Comparison of ENCODE assay signal across 12 cellular contexts in genomic region chr14:54712371-54712998, GRCh38.
DNase-seq lines count a peak whose midpoint lies in the region; ATAC-seq and TF ChIP-seq lines count a peak whose summit lies in the region.
"Had no signal": no experiment of that assay in that cellular context is flagged by ENCODE, and none has a peak within 500 bp of the region (broad histone marks: within the 10 kb centered on the region; RNA-seq: fewer than 3 reads in every experiment).

No MANE protein-coding gene starts in this region.

- DNase-seq in KG1 (lab: John Stamatoyannopoulos, UW) (peak; percentile 41), caudate nucleus (lab: John Stamatoyannopoulos, UW) (no peak), medulla oblongata (ENCODE audit: extremely low spot score) (peak; percentile 55), thyroid gland (no peak), cortex of kidney (lab: John Stamatoyannopoulos, UW) (no peak), NCI-H2227 treated with DMSO at 0.1 percent for 48 hours (lab: John Stamatoyannopoulos, UW) (no peak)
- DNase-seq: activated T-cell treated with anti-CD3 and anti-CD28 coated beads, Interleukin-2, amount 50 U/mL, for 24 hours; NCI-H2081; SK-N-SH had no signal

- ATAC-seq in GM19455 (IDR thresholded peaks at IDR 0.05; ENCODE audit: unreplicated experiment) (no peak), HG03175 (IDR thresholded peaks at IDR 0.05; ENCODE audit: unreplicated experiment) (no peak)
- ATAC-seq: natural killer cell treated with Interleukin-12 subunit alpha and Interleukin-12 subunit beta and Interleukin-15 and Interleukin-18, amount 100 ng/mL, for 72 hours had no signal

- intact Hi-C loops in thyroid gland (cut with DNase I), result no loop called here

- H3K4me3 ChIP-seq in thyroid gland (replicated peaks in 1 of 3), result no peak overlapping the region

- no peaks in the 10 kb centered on the region for H3K36me3 ChIP-seq in thyroid gland

- TF ChIP-seq POLR2A in thyroid gland (IDR thresholded peaks at IDR 0.05), result no peak

- H3K27ac ChIP-seq in caudate nucleus (ENCODE audit: low read depth, low read length) (peak overlapping the region; percentile 55), thyroid gland (peak overlapping the region; percentile 39 to 74 (median 72))

- 63 to 70% methylated on average over 4 of the region's 4 CpGs for WGBS in thyroid gland, 2 donors

- no peaks in the 10 kb centered on the region for H3K27me3 ChIP-seq in thyroid gland

- no peaks in the 10 kb centered on the region for H3K9me3 ChIP-seq in thyroid gland
- H3K9me3 ChIP-seq: SK-N-SH had no signal

- H3K4me1 ChIP-seq in thyroid gland, result peaks cover 26 to 73% of the 10 kb centered on the region in 2 donors

- TF ChIP-seq CTCF in thyroid gland (IDR thresholded peaks at IDR 0.05), result no peak

Comparison
In these comparisons a context has a peak if more than half of its experiments do, and no peak if none do; other contexts are left out.
1. DNase-seq: peak in KG1 (single experiment) and medulla oblongata (single experiment); none in caudate nucleus (0 of 61), thyroid gland (0 of 2), cortex of kidney (single experiment) and NCI-H2227 treated with DMSO at 0.1 percent for 48 hours (single experiment).